ENCODE assay signal across 18 cellular contexts in the genomic region with DNA sequence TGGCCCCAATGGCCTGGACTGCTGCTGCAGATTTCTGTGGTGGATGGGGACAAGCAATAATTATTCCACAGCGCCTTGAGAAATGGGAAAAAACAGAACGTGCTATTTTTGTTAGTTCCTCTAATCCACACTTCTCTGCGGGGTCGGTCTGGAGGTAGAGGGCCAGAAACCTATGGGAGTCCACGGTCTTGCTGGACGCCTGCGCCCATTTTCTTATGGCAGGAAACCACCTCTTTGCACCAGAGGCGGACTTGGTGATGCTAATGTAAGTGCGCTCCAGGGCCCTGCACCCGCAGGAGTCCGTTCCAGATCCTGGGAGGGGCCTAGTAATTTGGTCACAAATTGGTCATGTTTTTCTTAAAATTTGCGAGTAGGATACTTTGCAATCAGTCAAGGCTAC. TPM values are rescaled to one million over a fixed set of nuclear protein-coding genes. Genes with fewer than 3 reads are reported as not detected.
A peak's percentile ranks its signal among the peaks of the same experiment; 100 is the strongest.
DNase-seq lines count a peak whose midpoint lies in the region; ATAC-seq and TF ChIP-seq lines count a peak whose summit lies in the region.
"Had no signal": no experiment of that assay in that cellular context is flagged by ENCODE, and none has a peak within 500 bp of the region (broad histone marks: within the 10 kb centered on the region; RNA-seq: fewer than 3 reads in every experiment).

No MANE protein-coding gene starts in this region.

- peaks cover 9% of the 10 kb centered on the region for H3K27me3 Mint-ChIP-seq in activated T-helper 17 cell treated with anti-CD3 and anti-CD28 coated beads, Interleukin-2, amount 50 U/mL, for 72 hours
- peaks cover 16% of the 10 kb centered on the region for H3K27me3 Mint-ChIP-seq in nephron progenitor cell (ENCODE audit: low read depth, poor library complexity)

- no peaks in the 10 kb centered on the region for H3K79me2 ChIP-seq in GM23248 (ENCODE audit: insufficient read depth)

- peaks cover 31% of the 10 kb centered on the region for H3F3A ChIP-seq in GM23248 (ENCODE audit: insufficient read depth)

- no peaks in the 10 kb centered on the region for H4K20me1 ChIP-seq in GM23248 (ENCODE audit: insufficient read depth)

- no peak overlapping the region for H3K9ac ChIP-seq in GM23248

- no peak overlapping the region for H3K4me3 ChIP-seq in AG04450 (ENCODE audit: low read depth, low read length)
- H3K4me3 ChIP-seq in GM23248: no peak overlapping the region
- H3K4me3 ChIP-seq: HAP-1, Peyer's patch, SJSA1 had no signal

- no peaks in the 10 kb centered on the region for H3K36me3 ChIP-seq in GM23248 (ENCODE audit: low read depth)
- H3K36me3 ChIP-seq: BE2C, HAP-1, Peyer's patch, SJSA1 had no signal

- no peaks in the 10 kb centered on the region for H3K9me2 ChIP-seq in GM23248 (ENCODE audit: insufficient read depth)

- H3K36me3 Mint-ChIP-seq in activated T-helper 17 cell treated with anti-CD3 and anti-CD28 coated beads, Interleukin-2, amount 50 U/mL, for 72 hours (ENCODE audit: low read depth): no peaks in the 10 kb centered on the region
- H3K36me3 Mint-ChIP-seq in nephron progenitor cell (ENCODE audit: low read depth): no peaks in the 10 kb centered on the region

- H3K4me1 Mint-ChIP-seq in activated T-helper 17 cell treated with anti-CD3 and anti-CD28 coated beads, Interleukin-2, amount 50 U/mL, for 72 hours: peaks cover 4% of the 10 kb centered on the region
- H3K4me1 Mint-ChIP-seq in nephron progenitor cell: peaks cover 42% of the 10 kb centered on the region

- H2AFZ ChIP-seq in GM23248: no peak overlapping the region

- in situ Hi-C loops in GM23248 (cut with MboI): no loop called here

- H3K4me2 ChIP-seq in GM23248 (ENCODE audit: unreplicated experiment): no peak overlapping the region

- H3K4me3 Mint-ChIP-seq in activated T-helper 17 cell treated with anti-CD3 and anti-CD28 coated beads, Interleukin-2, amount 50 U/mL, for 72 hours: peak overlapping the region; percentile 61
- no peak overlapping the region for H3K4me3 Mint-ChIP-seq in nephron progenitor cell
- H3K4me3 Mint-ChIP-seq: CD4-positive, alpha-beta T cell had no signal

- 95 to 96% methylated on average over 12 of the region's 12 CpGs for WGBS in GM23248 (ENCODE audit: low coverage in 1 of 2, low lambda C conversion rate in 2 of 2, missing lambda C conversion rate in 2 of 2), 2 experiments

- H3K27ac ChIP-seq in AG04450 (ENCODE audit: low read depth, low read length) (peak overlapping the region; percentile 21), GM23248 (peak overlapping the region; percentile 98)
- H3K27ac ChIP-seq: Peyer's patch had no signal

- POLR2A ChIA-PET in AG04450 (lab: Yijun Ruan, JAX): no interaction called here

- no peak overlapping the region for H3K27ac Mint-ChIP-seq in activated T-helper 17 cell treated with anti-CD3 and anti-CD28 coated beads, Interleukin-2, amount 50 U/mL, for 72 hours
- no peak overlapping the region for H3K27ac Mint-ChIP-seq in nephron progenitor cell
- H3K27ac Mint-ChIP-seq: CD4-positive, alpha-beta T cell had no signal

- no peaks in the 10 kb centered on the region for H3K9me3 Mint-ChIP-seq in activated T-helper 17 cell treated with anti-CD3 and anti-CD28 coated beads, Interleukin-2, amount 50 U/mL, for 72 hours
- H3K9me3 Mint-ChIP-seq in nephron progenitor cell: no peaks in the 10 kb centered on the region
- H3K9me3 Mint-ChIP-seq: CD4-positive, alpha-beta T cell had no signal

- H3K9me3 ChIP-seq in AG04450 (ENCODE audit: control insufficient read depth, insufficient read depth, low read length) (peaks cover 7% of the 10 kb centered on the region; the same call in 1 of the 2 replicates), GM23248 (ENCODE audit: low read depth) (no peaks in the 10 kb centered on the region)
- H3K9me3 ChIP-seq: BE2C, HAP-1, Peyer's patch, SJSA1 had no signal

- ATAC-seq in activated T-helper 17 cell treated with anti-CD3 and anti-CD28 coated beads, Interleukin-2, amount 50 U/mL, for 72 hours (replicated peaks): no peak

- H3K4me1 ChIP-seq in GM23248 (ENCODE audit: insufficient read depth): peaks cover 36% of the 10 kb centered on the region
- H3K4me1 ChIP-seq: BE2C, HAP-1 had no signal

- no peaks in the 10 kb centered on the region for H3K27me3 ChIP-seq in AG04450 (ENCODE audit: control insufficient read depth, insufficient read depth, low read length)
- no peaks in the 10 kb centered on the region for H3K27me3 ChIP-seq in GM23248 (replicated peaks; ENCODE audit: insufficient read depth)
- H3K27me3 ChIP-seq: BE2C, Peyer's patch, SJSA1 had no signal

- no peak for TF ChIP-seq CTCF in AG04450 (IDR thresholded peaks at IDR 0.05; ENCODE audit: low read depth, low read length)
- no peak for TF ChIP-seq CTCF in nephron progenitor cell (IDR thresholded peaks at IDR 0.05)

- CTCF ChIA-PET in AG04450 (lab: Charles Lee): no interaction called here

- DNase-seq in AG04450 (ENCODE audit: low read depth, low spot score) (no peak), GM23248 (no peak), mesenteric fat pad (ENCODE audit: low spot score) (peak; percentile 79), nephron progenitor cell (no peak), Kasumi-1 (lab: John Stamatoyannopoulos, UW) (no peak), OCI-M2 (lab: John Stamatoyannopoulos, UW; ENCODE audit: unreplicated experiment) (no peak)
- DNase-seq: BE2C; CD4-positive, alpha-beta T cell; GF-D8; NCI-H1436; NCI-H1930; NCI-H345; NCI-H526; Peyer's patch had no signal

RNA-seq across cellular contexts. Expression of a gene that starts 25.9 kb away (rescaled TPM):
- not detected in 2 replicates for polyA plus RNA-seq in AG04450 (2011; rRNA removed)
- not detected in 2 replicates for polyA minus RNA-seq in AG04450 (2011; rRNA and poly(A)+ RNA removed)
- 0.51 TPM in 1 of 2 replicates, not detected in the other for total RNA-seq in GM23248 (2014; rRNA removed; shearing (Covaris generic))
- polyA plus RNA-seq in GM23248 (2016; fragmentation: Nextera tagmentation; extraction: Ambion mirVana): not detected in 2 replicates
- total RNA-seq in activated T-helper 17 cell treated with anti-CD3 and anti-CD28 coated beads, Interleukin-2, amount 50 U/mL, for 72 hours: not detected
- not detected for total RNA-seq in mesenteric fat pad
- total RNA-seq: Calu3; CD4-positive, alpha-beta T cell; Peyer's patch; SJSA1 had no signal

RNA-seq across cellular contexts. Expression of a gene that starts 28.1 kb away (rescaled TPM):
- polyA plus RNA-seq in AG04450 (2011; rRNA removed) (not detected in 2 replicates), GM23248 (2016; fragmentation: Nextera tagmentation; extraction: Ambion mirVana) (not detected in 2 replicates)
- polyA minus RNA-seq in AG04450 (2011; rRNA and poly(A)+ RNA removed): not detected in 2 replicates
- not detected in 2 replicates for total RNA-seq in GM23248 (2014; rRNA removed; shearing (Covaris generic))
- not detected for total RNA-seq in activated T-helper 17 cell treated with anti-CD3 and anti-CD28 coated beads, Interleukin-2, amount 50 U/mL, for 72 hours
- not detected for total RNA-seq in mesenteric fat pad
- total RNA-seq: Calu3; CD4-positive, alpha-beta T cell; Peyer's patch; SJSA1 had no signal
